In genomic region chr20:63377256-63378114, GRCh38 we compare ENCODE assay signal across 1 cellular context.
TF ChIP-seq lines count a peak whose summit lies in the region.

No MANE protein-coding gene starts in this region.

TF ChIP-seq in HepG2, 621 proteins besides CTCF, POLR2A, EP300 and RAD21 (continued from another document and continues in another):
- no peak for TF ChIP-seq ZBTB34 (CRISPR knock-in tag; IDR thresholded peaks at IDR 0.05)
- TF ChIP-seq KLF15 (CRISPR knock-in tag; IDR thresholded peaks at IDR 0.05; ENCODE audit: borderline replicate concordance) = no peak
- no peak for TF ChIP-seq MXD3 (CRISPR knock-in tag; IDR thresholded peaks at IDR 0.05)
- no peak for TF ChIP-seq HNRNPLL (IDR thresholded peaks at IDR 0.05; ENCODE audit: low read depth, low read length, poor library complexity, severe bottlenecking)
- TF ChIP-seq PLRG1 (conservative IDR thresholded peaks at IDR 0.05) = no peak
- no peak for TF ChIP-seq SNAPC5 (CRISPR knock-in tag; IDR thresholded peaks at IDR 0.05; ENCODE audit: borderline replicate concordance)
- TF ChIP-seq HDAC1 (CRISPR knock-in tag; IDR thresholded peaks at IDR 0.05) = peak; percentile 44
- peak; percentile 78; the same call in 1 of the 2 replicates for TF ChIP-seq ZBTB7A (CRISPR knock-in tag; IDR thresholded peaks at IDR 0.05)
- TF ChIP-seq CHD4 (IDR thresholded peaks at IDR 0.05; ENCODE audit: borderline replicate concordance, low read length) = no peak
- no peak for TF ChIP-seq ZNF720 (CRISPR knock-in tag; IDR thresholded peaks at IDR 0.05)
- no peak for TF ChIP-seq ZBTB21 (CRISPR knock-in tag; IDR thresholded peaks at IDR 0.05)
- TF ChIP-seq NFAT5 (CRISPR knock-in tag; IDR thresholded peaks at IDR 0.05) = no peak
- TF ChIP-seq HNF1B (CRISPR knock-in tag; IDR thresholded peaks at IDR 0.05) = no peak
- TF ChIP-seq AKNA (CRISPR knock-in tag; IDR thresholded peaks at IDR 0.05; ENCODE audit: borderline replicate concordance) = no peak
- no peak for TF ChIP-seq HCFC1 (IDR thresholded peaks at IDR 0.05; ENCODE audit: low read depth, low read length)
- no peak for TF ChIP-seq PRDM15 (CRISPR knock-in tag; IDR thresholded peaks at IDR 0.05)
- TF ChIP-seq NFRKB (IDR thresholded peaks at IDR 0.05) = no peak
- no peak for TF ChIP-seq ZFP91 (CRISPR knock-in tag; IDR thresholded peaks at IDR 0.05; ENCODE audit: borderline replicate concordance)
- no peak for TF ChIP-seq FIP1L1 (IDR thresholded peaks at IDR 0.05; ENCODE audit: borderline replicate concordance, insufficient read depth, low read depth, low read length)
- TF ChIP-seq FOXP4 (CRISPR knock-in tag; IDR thresholded peaks at IDR 0.05) = peak; percentile 23; the same call in 1 of the 2 replicates
- TF ChIP-seq SOX6 (IDR thresholded peaks at IDR 0.05) = no peak
- TF ChIP-seq SOX6 (CRISPR knock-in tag; IDR thresholded peaks at IDR 0.05) = peak; percentile 25; the same call in 1 of the 2 replicates
- no peak for TF ChIP-seq FOXJ3 (CRISPR knock-in tag; IDR thresholded peaks at IDR 0.05; ENCODE audit: borderline replicate concordance)
- TF ChIP-seq ZNF24 (IDR thresholded peaks at IDR 0.05) = no peak
- TF ChIP-seq RXRB (CRISPR knock-in tag; IDR thresholded peaks at IDR 0.05; ENCODE audit: borderline replicate concordance) = no peak
- TF ChIP-seq ZNF343 (CRISPR knock-in tag; IDR thresholded peaks at IDR 0.05) = no peak
- TF ChIP-seq ZNF143 (CRISPR knock-in tag; IDR thresholded peaks at IDR 0.05) = no peak
- TF ChIP-seq KLF13 (CRISPR knock-in tag; IDR thresholded peaks at IDR 0.05) = no peak
- no peak for TF ChIP-seq TIGD3 (CRISPR knock-in tag; IDR thresholded peaks at IDR 0.05; ENCODE audit: borderline replicate concordance)
- no peak for TF ChIP-seq TEAD2 (CRISPR knock-in tag; IDR thresholded peaks at IDR 0.05)
- no peak for TF ChIP-seq ZNF576 (CRISPR knock-in tag; IDR thresholded peaks at IDR 0.05)
- no peak; the same call in 1 of the 2 replicates for TF ChIP-seq MAF1 (CRISPR knock-in tag; IDR thresholded peaks at IDR 0.05; ENCODE audit: borderline replicate concordance)
- no peak for TF ChIP-seq ZNF383 (CRISPR knock-in tag; IDR thresholded peaks at IDR 0.05; ENCODE audit: borderline replicate concordance)
- no peak for TF ChIP-seq POLR2AphosphoS2 (IDR thresholded peaks at IDR 0.05; ENCODE audit: low read depth, low read length)
- no peak for TF ChIP-seq ZNF326 (CRISPR knock-in tag; IDR thresholded peaks at IDR 0.05; ENCODE audit: borderline replicate concordance)
